Comparison of ENCODE assay signal across 8 cellular contexts in genomic region chr9:4680178-4680535, GRCh38.
DNase-seq lines count a peak whose midpoint lies in the region; ATAC-seq, FAIRE-seq and TF ChIP-seq lines count a peak whose summit lies in the region.

No MANE protein-coding gene starts in this region.

- H3K27me3 ChIP-seq in BLaER1 treated with 17β-estradiol and CSF1 and Interleukin-3, amounts not matched to agents 10 nM and 100 nM, result no peaks in the 10 kb centered on the region
- H3K27me3 ChIP-seq in mucosa of stomach (ENCODE audit: control insufficient read depth, insufficient read depth, low read length), result no peaks in the 10 kb centered on the region

- peaks cover 5 to 20% (median 13%) of the 10 kb centered on the region in 11 experiments; a peak in 20 of 22 replicates for H3K36me3 ChIP-seq in BLaER1 treated with 17β-estradiol and CSF1 and Interleukin-3, amounts not matched to agents 10 nM and 100 nM
- H3K36me3 ChIP-seq in mucosa of stomach (ENCODE audit: control insufficient read depth, insufficient read depth, low read length), result no peaks in the 10 kb centered on the region

- TF ChIP-seq CTCF in coronary artery (IDR thresholded peaks at IDR 0.05), result no peak

- peak overlapping the region; percentile 88 to 99 (median 94) for H3K27ac ChIP-seq in BLaER1 treated with 17β-estradiol and CSF1 and Interleukin-3, amounts not matched to agents 10 nM and 100 nM
- H3K27ac ChIP-seq in coronary artery, result peak overlapping the region; percentile 94 to 97

- no peak for DNase-seq in coronary artery (ENCODE audit: low spot score)
- DNase-seq in DMS153 (lab: John Stamatoyannopoulos, UW), result no peak
- DNase-seq in HTR-8/SVneo (ENCODE audit: insufficient read length, low spot score), result no peak
- DNase-seq in NCI-H2171 treated with DMSO at 0.1 percent for 48 hours (lab: John Stamatoyannopoulos, UW), result no peak

- H3K9ac ChIP-seq in BLaER1 treated with 17β-estradiol and CSF1 and Interleukin-3, amounts not matched to agents 10 nM and 100 nM, result peak overlapping the region; percentile 88 to 98 (median 91)
- H3K9ac ChIP-seq in mucosa of stomach (ENCODE audit: low read length), result peak overlapping the region; percentile 80

- peak overlapping the region; percentile 77 to 94 (median 85) for H3K4me2 ChIP-seq in BLaER1 treated with 17β-estradiol and CSF1 and Interleukin-3, amounts not matched to agents 10 nM and 100 nM

- FAIRE-seq in HTR-8/SVneo (lab: Jason Lieb, UNC), result no peak

- ATAC-seq in HG03565 (IDR thresholded peaks at IDR 0.05; ENCODE audit: unreplicated experiment) (peak; percentile 1), HG03460 (IDR thresholded peaks at IDR 0.05; ENCODE audit: unreplicated experiment) (no peak)

- peaks cover 21 to 35% (median 25%) of the 10 kb centered on the region in 10 experiments for H3K4me1 ChIP-seq in BLaER1 treated with 17β-estradiol and CSF1 and Interleukin-3, amounts not matched to agents 10 nM and 100 nM
- peaks cover 14% of the 10 kb centered on the region for H3K4me1 ChIP-seq in mucosa of stomach (ENCODE audit: control insufficient read depth, insufficient read depth, low read length)

- peaks cover 0 to 27% (median 4%) of the 10 kb centered on the region in 11 experiments; a peak in 7 of 22 replicates for H4K20me1 ChIP-seq in BLaER1 treated with 17β-estradiol and CSF1 and Interleukin-3, amounts not matched to agents 10 nM and 100 nM

- no peaks in the 10 kb centered on the region for H3K9me3 ChIP-seq in BLaER1 treated with 17β-estradiol and CSF1 and Interleukin-3, amounts not matched to agents 10 nM and 100 nM (replicated peaks in 1 of 11)
- no peaks in the 10 kb centered on the region for H3K9me3 ChIP-seq in mucosa of stomach (ENCODE audit: control insufficient read depth, low read length)

- peak overlapping the region; percentile 73 to 86 (median 80) for H3K4me3 ChIP-seq in BLaER1 treated with 17β-estradiol and CSF1 and Interleukin-3, amounts not matched to agents 10 nM and 100 nM
- H3K4me3 ChIP-seq in coronary artery, result peak overlapping the region; percentile 79
- H3K4me3 ChIP-seq in mucosa of stomach (ENCODE audit: low read length), result peak overlapping the region; percentile 59
